ENCODE assay signal across 14 cellular contexts in genomic region chr11:45817191-45817590, GRCh38. TPM values are rescaled to one million over a fixed set of nuclear protein-coding genes. Genes with fewer than 3 reads are reported as not detected.
DNase-seq lines count a peak whose midpoint lies in the region; ATAC-seq and TF ChIP-seq lines count a peak whose summit lies in the region.
"Had no signal": no experiment of that assay in that cellular context is flagged by ENCODE, and none has a peak within 500 bp of the region (broad histone marks: within the 10 kb centered on the region; RNA-seq: fewer than 3 reads in every experiment).

No MANE protein-coding gene starts in this region.

- no peak overlapping the region for H3K4me2 ChIP-seq in Karpas-422 (ENCODE audit: low read depth, low read length, poor library complexity, severe bottlenecking)

- no peak overlapping the region for H2AFZ ChIP-seq in Karpas-422 (ENCODE audit: low read length)

- H3K4me3 ChIP-seq in Karpas-422 (ENCODE audit: low read length), result no peak overlapping the region
- H3K4me3 ChIP-seq in WERI-Rb-1 (ENCODE audit: low read depth, low read length), result no peak overlapping the region
- H3K4me3 ChIP-seq: right atrium auricular region, testis had no signal

- peak; percentile 23 for DNase-seq in CD1c-positive myeloid dendritic cell (ENCODE audit: extremely low spot score)
- DNase-seq in GM19240 (ENCODE audit: insufficient read length, low spot score), result peak; percentile 36
- DNase-seq in Karpas-422, result peak; percentile 70
- DNase-seq in WERI-Rb-1, result no peak
- no peak for DNase-seq in NCI-H2196 (lab: John Stamatoyannopoulos, UW; ENCODE audit: unreplicated experiment)
- DNase-seq in DMS153 treated with DMSO at 0.1 percent for 48 hours (lab: John Stamatoyannopoulos, UW; ENCODE audit: unreplicated experiment), result no peak
- no peak for DNase-seq in DMS153 (lab: John Stamatoyannopoulos, UW)
- DNase-seq: activated CD4-positive, alpha-beta T cell treated with anti-CD3 and anti-CD28 coated beads, Interleukin-2, amount 10 ng/mL, durations not matched to agents 24 days and 14 days; activated gamma-delta T cell treated with Interleukin-2 at 50 U/mL for 16 hours; central memory CD4-positive, alpha-beta T cell; DMS 273 treated with DMSO at 0.1 percent for 48 hours; testis had no signal

- H3K9me2 ChIP-seq in Karpas-422 (replicated peaks; ENCODE audit: insufficient read depth, low read length), result no peaks in the 10 kb centered on the region

- H3K9ac ChIP-seq in Karpas-422 (ENCODE audit: low read length), result no peak overlapping the region

- H3K4me1 ChIP-seq in Karpas-422 (ENCODE audit: low read length), result peaks cover 28% of the 10 kb centered on the region
- H3K4me1 ChIP-seq: right atrium auricular region, testis had no signal

- H4K20me1 ChIP-seq in Karpas-422 (ENCODE audit: insufficient read depth, low read depth, low read length), result no peaks in the 10 kb centered on the region

- H3K27me3 ChIP-seq in Karpas-422 (ENCODE audit: low read length) (no peaks in the 10 kb centered on the region), WERI-Rb-1 (ENCODE audit: insufficient read depth, low read depth, severe bottlenecking) (no peaks in the 10 kb centered on the region)
- H3K27me3 ChIP-seq: right atrium auricular region, testis had no signal

- no peak overlapping the region for H3K27ac ChIP-seq in Karpas-422 (ENCODE audit: low read length)
- no peak overlapping the region for H3K27ac ChIP-seq in WERI-Rb-1
- H3K27ac ChIP-seq: right atrium auricular region, testis had no signal

- H3K79me2 ChIP-seq in Karpas-422 (ENCODE audit: low read length), result no peaks in the 10 kb centered on the region

- no peak for TF ChIP-seq CTCF in WERI-Rb-1 (IDR thresholded peaks at IDR 0.05; ENCODE audit: low read depth, low read length)

- no peaks in the 10 kb centered on the region for H3K36me3 ChIP-seq in Karpas-422 (ENCODE audit: insufficient read depth, low read length)
- H3K36me3 ChIP-seq in WERI-Rb-1, result no peaks in the 10 kb centered on the region
- H3K36me3 ChIP-seq: right atrium auricular region had no signal

- H3K9me3 ChIP-seq in Karpas-422 (ENCODE audit: low read length) (no peaks in the 10 kb centered on the region), WERI-Rb-1 (ENCODE audit: severe bottlenecking) (no peaks in the 10 kb centered on the region)
- H3K9me3 ChIP-seq: right atrium auricular region, testis had no signal

- peak; percentile 56 for ATAC-seq in HG02840 (IDR thresholded peaks at IDR 0.05; ENCODE audit: low FRiP score, unreplicated experiment)

RNA-seq across cellular contexts. Expression of gene SLC35C1, which starts 12.2 kb away (rescaled TPM):
- total RNA-seq in Karpas-422 (2014; rRNA removed; shearing (Covaris generic); ENCODE audit: low replicate concordance), result 4.5 and 4.8 TPM in 2 replicates

RNA-seq across cellular contexts. Expression of gene CRY2, which starts 30.1 kb away (rescaled TPM):
- 12.5 and 16.1 TPM in 2 replicates for total RNA-seq in Karpas-422 (2014; rRNA removed; shearing (Covaris generic); ENCODE audit: low replicate concordance)

Comparison
In these comparisons a context has a peak if more than half of its experiments do, and no peak if none do; other contexts are left out.
1. DNase-seq: peak in CD1c-positive myeloid dendritic cell (single experiment), GM19240 (single experiment) and Karpas-422 (single experiment); none in WERI-Rb-1 (single experiment), NCI-H2196 (single experiment), DMS153 treated with DMSO at 0.1 percent for 48 hours (single experiment) and DMS153 (single experiment).